Comparison of ENCODE assay signal across 9 cellular contexts in genomic region chr11:16923987-16924386, GRCh38.
DNase-seq lines count a peak whose midpoint lies in the region; ATAC-seq, FAIRE-seq and TF ChIP-seq lines count a peak whose summit lies in the region.
"Had no signal": no experiment of that assay in that cellular context is flagged by ENCODE, and none has a peak within 500 bp of the region (broad histone marks: within the 10 kb centered on the region; RNA-seq: fewer than 3 reads in every experiment).

No MANE protein-coding gene starts in this region.

- no peaks in the 10 kb centered on the region for H3K9me3 ChIP-seq in T-helper 17 cell (ENCODE audit: control insufficient read depth, low read length, poor library complexity, severe bottlenecking)
- H3K9me3 ChIP-seq in muscle layer of duodenum (ENCODE audit: control insufficient read depth in 1 of 2, low read length in 2 of 2), result no peaks in the 10 kb centered on the region

- no peaks in the 10 kb centered on the region for H3K9me3 Mint-ChIP-seq in activated T-cell treated with anti-CD3 and anti-CD28 coated beads, Interleukin-2, amount 50 U/mL, for 4 hours

- H3K27me3 ChIP-seq in muscle layer of duodenum (ENCODE audit: low read depth, low read length), result peaks cover 10% of the 10 kb centered on the region

- peaks cover 0 to 15% of the 10 kb centered on the region in 2 donors for H3K4me1 ChIP-seq in muscle layer of duodenum (ENCODE audit: control insufficient read depth in 1 of 2, insufficient read depth in 2 of 2, low read length in 2 of 2)

- H3K27me3 Mint-ChIP-seq in T-helper 17 cell, result peaks cover 52% of the 10 kb centered on the region
- H3K27me3 Mint-ChIP-seq in activated T-cell treated with anti-CD3 and anti-CD28 coated beads, Interleukin-2, amount 50 U/mL, for 4 hours (ENCODE audit: low read depth), result peaks cover 43% of the 10 kb centered on the region

- H3K36me3 Mint-ChIP-seq in T-helper 17 cell (ENCODE audit: low read depth), result peaks cover 5% of the 10 kb centered on the region
- H3K36me3 Mint-ChIP-seq in activated T-cell treated with anti-CD3 and anti-CD28 coated beads, Interleukin-2, amount 50 U/mL, for 4 hours (ENCODE audit: insufficient read depth), result no peaks in the 10 kb centered on the region

- peak overlapping the region in 1 of 2 donors; percentile 38 for H3K4me3 ChIP-seq in muscle layer of duodenum (ENCODE audit: low read depth in 1 of 2, low read length in 2 of 2)

- no peak for TF ChIP-seq POLR2A in H54 (IDR thresholded peaks at IDR 0.05; ENCODE audit: low read depth, low read length)

- peaks cover 17% of the 10 kb centered on the region for H3K4me1 Mint-ChIP-seq in T-helper 17 cell
- H3K4me1 Mint-ChIP-seq in activated T-cell treated with anti-CD3 and anti-CD28 coated beads, Interleukin-2, amount 50 U/mL, for 4 hours (ENCODE audit: low read depth), result peaks cover 10% of the 10 kb centered on the region

- ATAC-seq in GM18517 (IDR thresholded peaks at IDR 0.05; ENCODE audit: unreplicated experiment), result peak; percentile 68
- ATAC-seq in HG02623 (IDR thresholded peaks at IDR 0.05; ENCODE audit: unreplicated experiment), result peak; percentile 51
- no peak for ATAC-seq in T-helper 17 cell
- no peak for ATAC-seq in activated T-cell treated with anti-CD3 and anti-CD28 coated beads, Interleukin-2, amount 50 U/mL, for 4 hours

- no peaks in the 10 kb centered on the region for H3K36me3 ChIP-seq in muscle layer of duodenum (ENCODE audit: control insufficient read depth in 1 of 2, insufficient read depth in 2 of 2, low read length in 2 of 2)

- DNase-seq in T-helper 17 cell (no peak), Kasumi-1 (lab: John Stamatoyannopoulos, UW) (no peak), foreskin melanocyte (no peak), H54 (ENCODE audit: insufficient read length, low spot score) (no peak)
- no peak for DNase-seq in activated T-cell treated with anti-CD3 and anti-CD28 coated beads, Interleukin-2, amount 50 U/mL, for 4 hours
- DNase-seq: GF-D8 had no signal

- no peak for FAIRE-seq in H54 (lab: Jason Lieb, UNC)

- peak overlapping the region; percentile 72 for H3K27ac ChIP-seq in muscle layer of duodenum (ENCODE audit: low read length)

- no peak overlapping the region for H3K27ac Mint-ChIP-seq in T-helper 17 cell

- peak overlapping the region; percentile 71 for H3K4me3 Mint-ChIP-seq in T-helper 17 cell
- no peak overlapping the region for H3K4me3 Mint-ChIP-seq in activated T-cell treated with anti-CD3 and anti-CD28 coated beads, Interleukin-2, amount 50 U/mL, for 4 hours

Comparison
In these comparisons a context has a peak if more than half of its experiments do, and no peak if none do; other contexts are left out.
1. ATAC-seq: peak in GM18517 (single experiment) and HG02623 (single experiment); none in T-helper 17 cell (single experiment) and activated T-cell treated with anti-CD3 and anti-CD28 coated beads, Interleukin-2, amount 50 U/mL, for 4 hours (0 of 2).